ENCODE assay signal across 32 cellular contexts in genomic region chr9:132199056-132199455, GRCh38.
"Had no signal": no experiment of that assay in that cellular context is flagged by ENCODE, and none has a peak within 500 bp of the region (broad histone marks: within the 10 kb centered on the region; RNA-seq: fewer than 3 reads in every experiment).

No MANE protein-coding gene starts in this region.

- H3K9me3 Mint-ChIP-seq: mesothelial cell of epicardium; natural killer cell; neural progenitor cell; stimulated activated memory B cell treated with anti-CD40 and anti-IgM and Interleukin-4, amounts not matched to agents 10 μg/mL and 1 μg/mL and 100 μg/mL, for 72 hours; stimulated activated naive CD8-positive, alpha-beta T cell treated with anti-CD3 and anti-CD28 coated beads, Interleukin-15, amount 100 ng/mL, for 72 hours; type B pancreatic cell had no signal

- H3K36me3 ChIP-seq: left lung, lower lobe of right lung, neural progenitor cell, ovary, sigmoid colon, tibial nerve, uterus had no signal

- H3K27ac Mint-ChIP-seq: immature natural killer cell; mesothelial cell of epicardium; natural killer cell; nephron progenitor cell; neural progenitor cell; progenitor cell of endocrine pancreas; stimulated activated memory B cell treated with anti-CD40 and anti-IgM and Interleukin-4, amounts not matched to agents 10 μg/mL and 1 μg/mL and 100 μg/mL, for 72 hours; type B pancreatic cell had no signal

- H3K27me3 ChIP-seq: neural progenitor cell, neutrophil, ovary, uterus had no signal

- H3K9ac ChIP-seq: neural progenitor cell had no signal

- H2AFZ ChIP-seq: neural progenitor cell had no signal

- H3K4me3 ChIP-seq: left lung, lower lobe of right lung, neural progenitor cell, ovary, sigmoid colon, spleen, tibial nerve, uterus had no signal

- H3K4me1 Mint-ChIP-seq: immature natural killer cell; mesothelial cell of epicardium; naive B cell; natural killer cell; neural progenitor cell; stimulated activated memory B cell treated with anti-CD40 and anti-IgM and Interleukin-4, amounts not matched to agents 10 μg/mL and 1 μg/mL and 100 μg/mL, for 72 hours; stimulated activated naive CD8-positive, alpha-beta T cell treated with anti-CD3 and anti-CD28 coated beads, Interleukin-15, amount 100 ng/mL, for 72 hours had no signal

- H3K4me1 ChIP-seq: left lung, lower lobe of right lung, sigmoid colon, spleen, tibial nerve, uterus had no signal

- H3K4me2 ChIP-seq: neural progenitor cell had no signal

- H3K9me3 ChIP-seq: left lung, lower lobe of right lung, neutrophil, ovary, sigmoid colon, uterus had no signal

- H3K4me3 Mint-ChIP-seq: immature natural killer cell; mesothelial cell of epicardium; naive B cell; natural killer cell; nephron progenitor cell; neural progenitor cell; stimulated activated memory B cell treated with anti-CD40 and anti-IgM and Interleukin-4, amounts not matched to agents 10 μg/mL and 1 μg/mL and 100 μg/mL, for 72 hours; stimulated activated naive CD8-positive, alpha-beta T cell treated with anti-CD3 and anti-CD28 coated beads, Interleukin-15, amount 100 ng/mL, for 72 hours; type B pancreatic cell had no signal

- ATAC-seq: left colon; left lung; lower lobe of right lung; natural killer cell; right cardiac atrium; stimulated activated memory B cell treated with anti-CD40 and anti-IgM and Interleukin-4, amounts not matched to agents 10 μg/mL and 1 μg/mL and 100 μg/mL, for 72 hours; stimulated activated naive CD8-positive, alpha-beta T cell treated with anti-CD3 and anti-CD28 coated beads, Interleukin-15, amount 100 ng/mL, for 72 hours had no signal

- DNase-seq: hypothalamus; immature natural killer cell; kidney; left colon; lower lobe of right lung; mesendoderm; naive B cell; natural killer cell; nephron progenitor cell; occipital lobe; ovary; retina; sigmoid colon; small intestine; spleen; stimulated activated CD4-positive, alpha-beta T cell treated with anti-CD3 and anti-CD28 coated beads, Interleukin-1b, Interleukin-23, amount 100 ng/mL, for 48 hours; stimulated activated CD4-positive, alpha-beta T cell treated with anti-CD3 and anti-CD28 coated beads, Interleukin-2, amount 100 ng/mL, for 48 hours; stimulated activated CD4-positive, alpha-beta T cell treated with anti-CD3 and anti-CD28 coated beads, Interleukin-4, amount 100 ng/mL, for 4 hours; stimulated activated CD8-positive, alpha-beta memory T cell treated with anti-CD3 and anti-CD28 coated beads, Interleukin-4, amount 100 ng/mL, for 48 hours; stimulated activated naive CD4-positive, alpha-beta T cell treated with Interleukin-2 at 50 U/mL for 16 hours; stimulated activated naive CD8-positive, alpha-beta T cell treated with anti-CD3 and anti-CD28 coated beads, Interleukin-15, amount 100 ng/mL, for 72 hours; substantia nigra; uterus had no signal

- H3K27ac ChIP-seq: left lung, lower lobe of right lung, neural progenitor cell, neutrophil, ovary, sigmoid colon, spleen, tibial nerve, uterus had no signal

- H3K36me3 Mint-ChIP-seq: mesothelial cell of epicardium; natural killer cell; neural progenitor cell; stimulated activated memory B cell treated with anti-CD40 and anti-IgM and Interleukin-4, amounts not matched to agents 10 μg/mL and 1 μg/mL and 100 μg/mL, for 72 hours; type B pancreatic cell had no signal
